In the genomic region with DNA sequence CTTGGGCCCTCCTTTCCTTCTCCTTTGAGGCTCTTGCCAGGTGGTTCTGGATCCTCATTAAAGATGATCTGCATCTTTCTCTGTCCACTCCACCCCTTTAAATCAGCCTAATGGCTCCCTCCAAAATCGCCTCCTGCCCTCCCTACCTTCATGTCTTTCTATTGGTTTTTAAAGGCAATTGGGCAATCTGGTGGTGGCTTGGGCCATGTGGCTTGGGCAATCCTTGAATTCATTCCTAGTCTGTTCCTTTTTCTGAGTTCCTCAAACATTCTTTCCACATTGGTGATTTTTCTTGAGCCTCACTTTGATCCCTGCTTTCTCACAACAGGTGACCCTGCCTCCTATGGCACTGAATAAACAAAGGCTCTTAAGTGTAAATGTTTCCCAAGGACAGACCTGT, we compare ENCODE assay signal across 22 cellular contexts.
DNase-seq lines count a peak whose midpoint lies in the region; ATAC-seq, FAIRE-seq and TF ChIP-seq lines count a peak whose summit lies in the region.
"Had no signal": no experiment of that assay in that cellular context is flagged by ENCODE, and none has a peak within 500 bp of the region (broad histone marks: within the 10 kb centered on the region; RNA-seq: fewer than 3 reads in every experiment).

No MANE protein-coding gene starts in this region.

- no peak overlapping the region for H3K4me3 ChIP-seq in K562

- H3K79me2 ChIP-seq in K562 (ENCODE audit: control insufficient read depth, insufficient read depth, low read length) = no peaks in the 10 kb centered on the region

- 0% methylated on average over 1 of the region's 1 CpG for WGBS in K562 (ENCODE audit: insufficient coverage, low coverage, missing lambda C conversion rate)

- no peaks in the 10 kb centered on the region for H3K9me3 ChIP-seq in K562 (replicated peaks; ENCODE audit: control insufficient read depth, insufficient read depth, low read depth, low read length)
- H3K9me3 ChIP-seq: BE2C, Caco-2 had no signal

- H3K27me3 ChIP-seq in K562 (ENCODE audit: control insufficient read depth in 2 of 2, insufficient read depth in 2 of 2, low read length in 2 of 2) = peaks cover 2 to 15% of the 10 kb centered on the region in 2 experiments; a peak in 3 of 5 replicates
- H3K27me3 ChIP-seq: BE2C had no signal

- ATAC-seq in Right ventricle myocardium inferior (peak; percentile 34), left ventricle myocardium superior (no peak), K562 (no peak)
- no peak for ATAC-seq in activated CD8-positive, alpha-beta T cell treated with anti-CD3 and anti-CD28 coated beads, Interleukin-2, amount 10 ng/mL, durations not matched to agents 7 days and 5 days
- ATAC-seq: Panc1 had no signal

- no peaks in the 10 kb centered on the region for H4K20me1 ChIP-seq in K562 (replicated peaks; ENCODE audit: control insufficient read depth, insufficient read depth, low read length)

- no peak for TF ChIP-seq RAD21 in K562 (CRISPR knock-in tag; conservative IDR thresholded peaks at IDR 0.05 in 1 of 2, IDR thresholded peaks at IDR 0.05 in 1 of 2)

- H3K4me1 ChIP-seq in K562 (replicated peaks in 1 of 2; ENCODE audit: control insufficient read depth in 2 of 2, insufficient read depth in 2 of 2, low read length in 2 of 2) = peaks cover 0 to 5% of the 10 kb centered on the region in 2 experiments; a peak in 3 of 5 replicates
- H3K4me1 ChIP-seq: BE2C, Caco-2 had no signal

- no peaks in the 10 kb centered on the region for H3K36me3 Mint-ChIP-seq in activated CD8-positive, alpha-beta T cell treated with anti-CD3 and anti-CD28 coated beads, Interleukin-2, amount 10 ng/mL, durations not matched to agents 7 days and 5 days (ENCODE audit: low read depth)
- H3K36me3 Mint-ChIP-seq in MCF 10A (ENCODE audit: insufficient read depth, unreplicated experiment) = no peaks in the 10 kb centered on the region

- intact Hi-C loops in Right ventricle myocardium inferior (cut with DNase I) (no loop called here), left ventricle myocardium superior (cut with micrococcal nuclease) (no loop called here), K562 (cut with micrococcal nuclease) (no loop called here), MCF 10A (cut with micrococcal nuclease) (no loop called here)

- DNase-seq in Right ventricle myocardium inferior (ENCODE audit: missing footprints) (no peak), left ventricle myocardium superior (no peak), NOMO-1 treated with DMSO at 0.1 percent for 48 hours (lab: John Stamatoyannopoulos, UW; ENCODE audit: unreplicated experiment) (peak; percentile 77), K562 (ENCODE audit: extremely low read depth in 1 of 4, low spot score in 3 of 4) (no peak), MCF 10A (ENCODE audit: unreplicated experiment) (no peak), NCI-H226 (no peak)
- no peak for DNase-seq in activated CD8-positive, alpha-beta T cell treated with anti-CD3 and anti-CD28 coated beads, Interleukin-2, amount 10 ng/mL, durations not matched to agents 7 days and 5 days
- no peak for DNase-seq in activated CD4-positive, alpha-beta T cell treated with anti-CD3 and anti-CD28 coated beads, Interleukin-2, amount 50 U/mL, for 4 hours
- DNase-seq: 8988T; BE2C; Caco-2; CD4-positive, alpha-beta T cell; DMS153; GDM1; KG1; NCI-H1105; NCI-H2227 treated with DMSO at 0.1 percent for 48 hours; NCI-H524; NCI-H82; T-helper 1 cell had no signal

- H3K27me3 Mint-ChIP-seq in activated CD8-positive, alpha-beta T cell treated with anti-CD3 and anti-CD28 coated beads, Interleukin-2, amount 10 ng/mL, durations not matched to agents 7 days and 5 days (ENCODE audit: low read depth) = no peaks in the 10 kb centered on the region
- H3K27me3 Mint-ChIP-seq in MCF 10A (ENCODE audit: insufficient read depth, unreplicated experiment) = no peaks in the 10 kb centered on the region
- H3K27me3 Mint-ChIP-seq: CD4-positive, alpha-beta T cell had no signal

- no peak for FAIRE-seq in K562 (lab: Jason Lieb, UNC)
- FAIRE-seq: H54 had no signal

- H3K36me3 ChIP-seq in K562 (ENCODE audit: control insufficient read depth, insufficient read depth, low read length) = no peaks in the 10 kb centered on the region
- H3K36me3 ChIP-seq: BE2C had no signal

- H3K4me2 ChIP-seq in K562 (ENCODE audit: insufficient read depth, low read length) = no peak overlapping the region

- TF ChIP-seq CTCF in K562 (IDR thresholded peaks at IDR 0.05 in 2 of 3, conservative IDR thresholded peaks at IDR 0.05 in 1 of 3; ENCODE audit: insufficient read depth in 2 of 3, low read depth in 1 of 3, low read length in 3 of 3) (no peak), MCF 10A (IDR thresholded peaks at IDR 0.05; ENCODE audit: unreplicated experiment) (no peak)

- CTCF ChIA-PET in K562 (lab: Yijun Ruan, JAX; ENCODE audit: low intra/inter-chr PET ratio) = no interaction called here
- CTCF ChIA-PET in activated CD8-positive, alpha-beta T cell treated with anti-CD3 and anti-CD28 coated beads, Interleukin-2, amount 10 ng/mL, durations not matched to agents 7 days and 5 days (lab: Charles Lee) = no interaction called here
- CTCF ChIA-PET in MCF 10A (lab: Yijun Ruan, JAX) = no interaction called here

- H2AFZ ChIP-seq in K562 (ENCODE audit: low read depth, low read length) = no peak overlapping the region

- no peak overlapping the region for H3K9ac ChIP-seq in K562 (ENCODE audit: insufficient read depth in 1 of 2, low read depth in 2 of 2, low read length in 2 of 2)

- TF ChIP-seq EP300 in K562 (IDR thresholded peaks at IDR 0.05; ENCODE audit: low read length) = no peak

- no peak overlapping the region for H3K27ac Mint-ChIP-seq in activated CD8-positive, alpha-beta T cell treated with anti-CD3 and anti-CD28 coated beads, Interleukin-2, amount 10 ng/mL, durations not matched to agents 7 days and 5 days
- H3K27ac Mint-ChIP-seq in MCF 10A (ENCODE audit: low read depth, unreplicated experiment) = no peak overlapping the region
- H3K27ac Mint-ChIP-seq: CD4-positive, alpha-beta T cell had no signal

- no peak overlapping the region for H3K4me3 Mint-ChIP-seq in activated CD8-positive, alpha-beta T cell treated with anti-CD3 and anti-CD28 coated beads, Interleukin-2, amount 10 ng/mL, durations not matched to agents 7 days and 5 days
- H3K4me3 Mint-ChIP-seq in MCF 10A (ENCODE audit: unreplicated experiment) = no peak overlapping the region
- H3K4me3 Mint-ChIP-seq: CD4-positive, alpha-beta T cell had no signal

- no peaks in the 10 kb centered on the region for H3K9me1 ChIP-seq in K562 (ENCODE audit: control insufficient read depth, insufficient read depth, low read length)

- BruUV-seq in K562 (replicated peaks; lab: Mats Ljungman, UMichigan) (no TSS peak), MCF 10A (replicated peaks; lab: Mats Ljungman, UMichigan) (no TSS peak)

- H3K9me3 Mint-ChIP-seq in activated CD8-positive, alpha-beta T cell treated with anti-CD3 and anti-CD28 coated beads, Interleukin-2, amount 10 ng/mL, durations not matched to agents 7 days and 5 days (ENCODE audit: insufficient read depth) = no peaks in the 10 kb centered on the region
- H3K9me3 Mint-ChIP-seq in MCF 10A (ENCODE audit: unreplicated experiment) = no peaks in the 10 kb centered on the region
- H3K9me3 Mint-ChIP-seq: CD4-positive, alpha-beta T cell had no signal

- TF ChIP-seq POLR2A in K562 (conservative IDR thresholded peaks at IDR 0.05) = no peak

- no peaks in the 10 kb centered on the region for H3K4me1 Mint-ChIP-seq in activated CD8-positive, alpha-beta T cell treated with anti-CD3 and anti-CD28 coated beads, Interleukin-2, amount 10 ng/mL, durations not matched to agents 7 days and 5 days (ENCODE audit: low read depth)
- H3K4me1 Mint-ChIP-seq in MCF 10A (ENCODE audit: insufficient read depth, unreplicated experiment) = peaks cover 5% of the 10 kb centered on the region

- in situ Hi-C loops in K562 (cut with MboI) = no loop called here

- POLR2A ChIA-PET in K562 (lab: Yijun Ruan, JAX) (interaction anchor here (1.1 kb wide), 1 partner anchor 8 kb away, joined by 4 read pairs; no protein-coding TSS in a partner anchor), MCF 10A (lab: Yijun Ruan, JAX) (interaction anchor here (0.6 kb wide), 1 partner anchor 19 kb away, joined by 4 read pairs; no protein-coding TSS in a partner anchor)
- POLR2A ChIA-PET in activated CD8-positive, alpha-beta T cell treated with anti-CD3 and anti-CD28 coated beads, Interleukin-2, amount 10 ng/mL, durations not matched to agents 7 days and 5 days (lab: Charles Lee) = no interaction called here

- H3K27ac ChIP-seq in K562 (ENCODE audit: extremely low read depth, low read depth, low read length) = no peak overlapping the region

TF ChIP-seq in K562, 482 proteins besides CTCF, POLR2A, EP300 and RAD21:
- TF ChIP-seq SIN3B (IDR thresholded peaks at IDR 0.05; ENCODE audit: low read depth) (no peak), CEBPB (tag; IDR thresholded peaks at IDR 0.05) (peak; percentile 44; the same call in 1 of the 2 replicates)
